ENCODE assay signal across 8 cellular contexts in the genomic region with DNA sequence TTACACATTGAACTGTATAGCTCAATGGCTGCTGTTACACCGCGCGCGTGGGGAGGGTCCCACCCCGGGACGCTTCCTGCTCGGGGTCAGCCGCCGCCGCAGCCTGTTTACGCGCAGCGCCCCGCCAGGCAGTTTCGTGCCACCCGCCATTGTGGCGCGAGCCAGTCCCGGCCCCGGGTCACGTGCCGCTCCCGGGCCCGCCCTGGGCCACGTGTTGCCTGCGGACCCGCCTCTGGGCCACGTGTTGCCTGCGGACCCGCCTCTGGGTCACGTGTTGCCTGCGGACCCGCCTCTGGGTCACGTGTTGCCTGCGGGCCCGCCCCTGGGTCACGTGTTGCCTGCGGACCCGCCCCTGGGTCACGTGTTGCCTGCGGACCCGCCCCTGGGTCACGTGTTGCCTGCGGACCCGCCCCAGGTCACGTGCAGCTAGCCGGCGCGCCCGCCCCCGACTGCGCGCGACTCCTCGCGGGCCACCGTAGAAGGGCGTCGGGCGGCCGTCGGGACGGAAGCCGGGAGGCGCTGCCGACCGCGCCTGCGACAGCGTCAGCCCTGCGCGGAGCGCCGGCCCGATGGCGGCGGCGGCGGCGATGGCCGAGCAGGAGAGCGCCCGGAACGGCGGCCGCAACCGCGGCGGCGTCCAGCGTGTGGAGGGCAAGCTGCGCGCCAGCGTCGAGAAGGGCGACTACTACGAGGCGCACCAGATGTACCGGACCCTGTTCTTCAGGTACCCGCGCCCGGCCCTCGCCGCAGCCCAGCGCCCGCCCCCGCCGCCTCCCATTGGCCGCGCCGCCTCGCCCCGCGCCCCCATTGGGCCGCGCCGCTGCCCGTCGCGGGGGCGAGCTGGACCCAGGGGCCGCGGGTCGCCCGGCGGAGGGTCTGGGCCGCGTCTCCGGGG. TPM values are rescaled to one million over a fixed set of nuclear protein-coding genes. Genes with fewer than 3 reads are reported as not detected.
A peak's percentile ranks its signal among the peaks of the same experiment; 100 is the strongest.
DNase-seq lines count a peak whose midpoint lies in the region; ATAC-seq and TF ChIP-seq lines count a peak whose summit lies in the region.

GET4 (plus strand) TSS at position 478 of the 895 bp plus-strand sequence; CDS start at position 570, 92 bp downstream.

- TF ChIP-seq CTCF in coronary artery (IDR thresholded peaks at IDR 0.05): no peak

- peaks cover 17% of the 10 kb centered on the region for H3K4me1 Mint-ChIP-seq in activated CD4-positive, alpha-beta T cell treated with anti-CD3 and anti-CD28 coated beads, Interleukin-2, amount 10 ng/mL, durations not matched to agents 24 days and 14 days

- ATAC-seq in GM19043 (IDR thresholded peaks at IDR 0.05; ENCODE audit: low read depth, unreplicated experiment) (peak; percentile 62), HG03378 (IDR thresholded peaks at IDR 0.05; ENCODE audit: unreplicated experiment) (peak; percentile 49), left lobe of liver (peak; percentile 71)

- intact Hi-C loops in activated CD4-positive, alpha-beta T cell treated with anti-CD3 and anti-CD28 coated beads, Interleukin-2, amount 10 ng/mL, durations not matched to agents 24 days and 14 days (cut with micrococcal nuclease): loop anchor here (1.0 to 5.0 kb wide), 6 partner anchors 24 to 261 kb away; partner anchors contain the start of genes COX19, DNAAF5 and GPR146

- peak within 1 kb of the TSS; percentile 75 for H3K4me3 ChIP-seq in coronary artery

- peaks cover 27% of the 10 kb centered on the region for H3K36me3 Mint-ChIP-seq in activated CD4-positive, alpha-beta T cell treated with anti-CD3 and anti-CD28 coated beads, Interleukin-2, amount 10 ng/mL, durations not matched to agents 24 days and 14 days (ENCODE audit: low read depth)

- H3K27me3 Mint-ChIP-seq in activated CD4-positive, alpha-beta T cell treated with anti-CD3 and anti-CD28 coated beads, Interleukin-2, amount 10 ng/mL, durations not matched to agents 24 days and 14 days: no peaks in the 10 kb centered on the region

- H3K27ac ChIP-seq in coronary artery: peak within 1 kb of the TSS; percentile 66 to 90

- peak; percentile 96 for DNase-seq in Ammon's horn (ENCODE audit: low spot score)
- peak; percentile 82 to 98 for DNase-seq in NCI-H526 (lab: John Stamatoyannopoulos, UW)
- peak; percentile 100 for DNase-seq in activated CD4-positive, alpha-beta T cell treated with anti-CD3 and anti-CD28 coated beads, Interleukin-2, amount 10 ng/mL, durations not matched to agents 24 days and 14 days
- peak; percentile 95 for DNase-seq in coronary artery (ENCODE audit: low spot score)
- peak; percentile 98 for DNase-seq in left lobe of liver (ENCODE audit: low spot score)
- DNase-seq in stimulated activated CD4-positive, alpha-beta T cell treated with anti-CD3 and anti-CD28 coated beads, Interleukin-2, amount 100 ng/mL, for 4 hours (ENCODE audit: low read depth): peak; percentile 96

- no peaks in the 10 kb centered on the region for H3K9me3 Mint-ChIP-seq in activated CD4-positive, alpha-beta T cell treated with anti-CD3 and anti-CD28 coated beads, Interleukin-2, amount 10 ng/mL, durations not matched to agents 24 days and 14 days

- peak within 1 kb of the TSS; percentile 92 for H3K27ac Mint-ChIP-seq in activated CD4-positive, alpha-beta T cell treated with anti-CD3 and anti-CD28 coated beads, Interleukin-2, amount 10 ng/mL, durations not matched to agents 24 days and 14 days

- H3K4me3 Mint-ChIP-seq in activated CD4-positive, alpha-beta T cell treated with anti-CD3 and anti-CD28 coated beads, Interleukin-2, amount 10 ng/mL, durations not matched to agents 24 days and 14 days: peak within 1 kb of the TSS; percentile 98

RNA-seq across cellular contexts. Expression of gene GET4, which starts in this region (rescaled TPM):
- 35.8 and 41.0 TPM in 2 replicates for total RNA-seq in activated CD4-positive, alpha-beta T cell treated with anti-CD3 and anti-CD28 coated beads, Interleukin-2, amount 10 ng/mL, durations not matched to agents 24 days and 14 days
- 38.2 TPM for total RNA-seq in left lobe of liver

Comparison
In these comparisons a context has a peak if more than half of its experiments do, and no peak if none do; other contexts are left out.
1. Peak in every context shown above with its lines: DNase-seq, ATAC-seq, H3K4me3 ChIP-seq and H3K27ac ChIP-seq.